In genomic region chr17:68295086-68295485, GRCh38 we compare ENCODE assay signal across 16 cellular contexts.
DNase-seq lines count a peak whose midpoint lies in the region; ATAC-seq lines count a peak whose summit lies in the region.
"Had no signal": no experiment of that assay in that cellular context is flagged by ENCODE, and none has a peak within 500 bp of the region (broad histone marks: within the 10 kb centered on the region; RNA-seq: fewer than 3 reads in every experiment).

No MANE protein-coding gene starts in this region.

- peaks cover 41% of the 10 kb centered on the region for H3K4me1 Mint-ChIP-seq in dendritic cell treated with granulocyte-macrophage colony-stimulating factor and Interleukin-4, amounts not matched to agents 40 ng/mL and 50 ng/mL, for 4 days (ENCODE audit: low read depth)

- intact Hi-C loops in dendritic cell treated with granulocyte-macrophage colony-stimulating factor and Interleukin-4, amounts not matched to agents 40 ng/mL and 50 ng/mL, for 4 days (cut with micrococcal nuclease), result no loop called here

- peak; percentile 14 for DNase-seq in NCI-H82 (lab: John Stamatoyannopoulos, UW)
- no peak for DNase-seq in NCI-H82 treated with DMSO at 0.1 percent for 48 hours (lab: John Stamatoyannopoulos, UW; ENCODE audit: unreplicated experiment)
- peak; percentile 34 to 46 for DNase-seq in activated CD4-positive, alpha-beta T cell treated with anti-CD3 and anti-CD28 coated beads for 4 hours
- DNase-seq in stimulated activated CD4-positive, alpha-beta T cell treated with anti-CD3 and anti-CD28 coated beads, Interleukin-4, amount 100 ng/mL, for 48 hours (ENCODE audit: low read depth in 2 of 2), result peak; percentile 39 to 41
- DNase-seq in NCI-H1694 treated with DMSO at 0.1 percent for 48 hours (lab: John Stamatoyannopoulos, UW), result no peak
- no peak for DNase-seq in NCI-H510A (lab: John Stamatoyannopoulos, UW)
- DNase-seq: anterior cingulate cortex, C1 segment of cervical spinal cord, dermis blood vessel endothelial cell, esophagus squamous epithelium, kidney glomerular epithelial cell, MM.1S, small intestine, transverse colon had no signal

- no peak overlapping the region for H3K4me3 Mint-ChIP-seq in dendritic cell treated with granulocyte-macrophage colony-stimulating factor and Interleukin-4, amounts not matched to agents 40 ng/mL and 50 ng/mL, for 4 days

- H3K27ac Mint-ChIP-seq in dendritic cell treated with granulocyte-macrophage colony-stimulating factor and Interleukin-4, amounts not matched to agents 40 ng/mL and 50 ng/mL, for 4 days, result peak overlapping the region; percentile 56

- peaks cover 22% of the 10 kb centered on the region for H3K36me3 Mint-ChIP-seq in dendritic cell treated with granulocyte-macrophage colony-stimulating factor and Interleukin-4, amounts not matched to agents 40 ng/mL and 50 ng/mL, for 4 days (ENCODE audit: low read depth)

- no peaks in the 10 kb centered on the region for H3K9me3 Mint-ChIP-seq in dendritic cell treated with granulocyte-macrophage colony-stimulating factor and Interleukin-4, amounts not matched to agents 40 ng/mL and 50 ng/mL, for 4 days

- ATAC-seq in GM21390 (IDR thresholded peaks at IDR 0.05; ENCODE audit: unreplicated experiment), result no peak

- no peaks in the 10 kb centered on the region for H3K27me3 Mint-ChIP-seq in dendritic cell treated with granulocyte-macrophage colony-stimulating factor and Interleukin-4, amounts not matched to agents 40 ng/mL and 50 ng/mL, for 4 days

Comparison
In these comparisons a context has a peak if more than half of its experiments do, and no peak if none do; other contexts are left out.
1. DNase-seq: peak in NCI-H82 (single experiment), activated CD4-positive, alpha-beta T cell treated with anti-CD3 and anti-CD28 coated beads for 4 hours (2 of 2) and stimulated activated CD4-positive, alpha-beta T cell treated with anti-CD3 and anti-CD28 coated beads, Interleukin-4, amount 100 ng/mL, for 48 hours (2 of 2); none in NCI-H82 treated with DMSO at 0.1 percent for 48 hours (single experiment), NCI-H1694 treated with DMSO at 0.1 percent for 48 hours (single experiment) and NCI-H510A (single experiment).